2 cellular contexts compared by ENCODE assay signal in the genomic region with DNA sequence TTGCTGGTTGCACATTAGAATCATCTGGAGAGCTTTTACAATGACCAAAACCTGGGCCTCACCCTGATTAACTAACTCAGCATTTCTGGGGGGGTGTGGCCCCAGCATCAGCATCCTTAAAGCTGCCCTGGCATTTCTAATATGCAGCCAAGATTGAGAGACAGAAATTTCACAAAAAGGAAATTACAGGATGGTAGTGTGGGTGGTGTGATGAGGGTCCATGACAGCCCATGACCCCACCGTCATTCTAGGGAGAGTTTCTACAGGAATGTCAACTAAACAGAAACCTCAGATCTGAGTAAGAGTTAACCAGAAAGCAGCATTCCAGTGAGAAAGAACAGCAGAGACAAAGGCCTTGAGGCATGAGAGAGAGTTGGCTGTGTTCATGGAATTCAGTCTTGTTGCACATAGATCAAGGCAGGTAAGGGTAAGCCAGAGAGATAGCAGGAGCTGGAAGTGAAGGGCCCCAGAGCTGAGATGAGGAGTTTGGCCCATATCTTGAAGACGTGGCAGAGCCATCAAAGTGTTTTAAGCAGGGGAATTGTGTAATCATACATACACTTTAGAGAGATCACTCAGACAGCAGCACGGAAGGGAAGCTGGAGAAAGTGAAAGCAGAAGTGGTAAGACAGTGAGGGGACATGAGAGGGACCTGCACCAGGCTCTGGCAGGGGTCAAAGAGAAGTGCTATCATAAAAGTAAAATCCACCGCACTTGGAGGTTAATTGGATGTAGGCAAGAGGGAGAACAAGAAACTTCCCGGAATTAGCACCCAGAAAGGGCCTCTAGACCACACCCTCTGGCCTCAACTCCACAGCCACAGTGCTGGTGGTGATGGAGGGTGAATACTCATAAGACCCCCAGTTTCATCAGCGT.
TF ChIP-seq lines count a peak whose summit lies in the region.

No MANE protein-coding gene starts in this region.

TF ChIP-seq in GM12878, 131 proteins besides CTCF, POLR2A, EP300 and RAD21 (continues in another document):
- TF ChIP-seq IRF4 (IDR thresholded peaks at IDR 0.05; ENCODE audit: low read depth, low read length), result 0 out of 2 replicates have a peak, but pooled peaks have one; percentile 39
- peak; percentile 20; the same call in 1 of the 2 replicates for TF ChIP-seq GABPA (IDR thresholded peaks at IDR 0.05; ENCODE audit: low read depth)
- 0 out of 4 replicates have a peak, but pooled peaks of 1 of the 2 experiments have one; percentile 27 for TF ChIP-seq CEBPB (IDR thresholded peaks at IDR 0.05; ENCODE audit: borderline replicate concordance in 1 of 2, low read depth in 2 of 2, low read length in 2 of 2)
- TF ChIP-seq NFYA (IDR thresholded peaks at IDR 0.05; ENCODE audit: borderline replicate concordance, low read depth, low read length), result no peak
- TF ChIP-seq ZBED1 (IDR thresholded peaks at IDR 0.05; ENCODE audit: borderline replicate concordance), result no peak
- TF ChIP-seq NBN (IDR thresholded peaks at IDR 0.05), result peak; percentile 51
- no peak for TF ChIP-seq POLR2AphosphoS2 (IDR thresholded peaks at IDR 0.05; ENCODE audit: low read depth, low read length)
- TF ChIP-seq TAF1 (IDR thresholded peaks at IDR 0.05; ENCODE audit: borderline replicate concordance, low read depth, low read length), result peak; percentile 56; the same call in 1 of the 2 replicates
- TF ChIP-seq, protein P1, sequence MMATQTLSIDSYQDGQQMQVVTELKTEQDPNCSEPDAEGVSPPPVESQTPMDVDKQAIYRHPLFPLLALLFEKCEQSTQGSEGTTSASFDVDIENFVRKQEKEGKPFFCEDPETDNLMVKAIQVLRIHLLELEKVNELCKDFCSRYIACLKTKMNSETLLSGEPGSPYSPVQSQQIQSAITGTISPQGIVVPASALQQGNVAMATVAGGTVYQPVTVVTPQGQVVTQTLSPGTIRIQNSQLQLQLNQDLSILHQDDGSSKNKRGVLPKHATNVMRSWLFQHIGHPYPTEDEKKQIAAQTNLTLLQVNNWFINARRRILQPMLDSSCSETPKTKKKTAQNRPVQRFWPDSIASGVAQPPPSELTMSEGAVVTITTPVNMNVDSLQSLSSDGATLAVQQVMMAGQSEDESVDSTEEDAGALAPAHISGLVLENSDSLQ (IDR thresholded peaks at IDR 0.05), result peak; percentile 67
- 0 out of 2 replicates have a peak, but pooled peaks have one; percentile 54 for TF ChIP-seq BCL11A (IDR thresholded peaks at IDR 0.05; ENCODE audit: low read depth, low read length)
- TF ChIP-seq, protein P2, sequence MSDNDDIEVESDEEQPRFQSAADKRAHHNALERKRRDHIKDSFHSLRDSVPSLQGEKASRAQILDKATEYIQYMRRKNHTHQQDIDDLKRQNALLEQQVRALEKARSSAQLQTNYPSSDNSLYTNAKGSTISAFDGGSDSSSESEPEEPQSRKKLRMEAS (IDR thresholded peaks at IDR 0.05; ENCODE audit: low read depth, low read length), result no peak
- TF ChIP-seq NFXL1 (IDR thresholded peaks at IDR 0.05; ENCODE audit: borderline replicate concordance), result no peak
- TF ChIP-seq BHLHE40 (IDR thresholded peaks at IDR 0.05; ENCODE audit: borderline replicate concordance in 1 of 2, low read depth in 2 of 2, low read length in 1 of 2), result peak in 1 of 2 experiments; percentile 26; a peak in 1 of 4 replicates
- no peak for TF ChIP-seq ZZZ3 (IDR thresholded peaks at IDR 0.05; ENCODE audit: control insufficient read depth, insufficient read length, low read depth)
- no peak for TF ChIP-seq FOS (IDR thresholded peaks at IDR 0.05; ENCODE audit: borderline replicate concordance, extremely low read depth, insufficient read length)
- TF ChIP-seq DPF2 (IDR thresholded peaks at IDR 0.05), result peak; percentile 83; the same call in 1 of the 2 replicates
- no peak for TF ChIP-seq MEF2A (IDR thresholded peaks at IDR 0.05; ENCODE audit: insufficient read depth, low read depth, low read length)
- TF ChIP-seq HCFC1 (IDR thresholded peaks at IDR 0.05; ENCODE audit: low read length), result peak; percentile 11; the same call in 1 of the 2 replicates
- peak; percentile 62 for TF ChIP-seq ATF7 (IDR thresholded peaks at IDR 0.05; ENCODE audit: low read depth)
- peak; percentile 87 for TF ChIP-seq IKZF1 (conservative IDR thresholded peaks at IDR 0.05)
- TF ChIP-seq TBL1XR1 (IDR thresholded peaks at IDR 0.05; ENCODE audit: low read depth, low read length), result 0 out of 2 replicates have a peak, but pooled peaks have one; percentile 17
- peak; percentile 69 to 76; a peak in 2 of 4 replicates for TF ChIP-seq IKZF2 (IDR thresholded peaks at IDR 0.05)
- TF ChIP-seq, protein P3, sequence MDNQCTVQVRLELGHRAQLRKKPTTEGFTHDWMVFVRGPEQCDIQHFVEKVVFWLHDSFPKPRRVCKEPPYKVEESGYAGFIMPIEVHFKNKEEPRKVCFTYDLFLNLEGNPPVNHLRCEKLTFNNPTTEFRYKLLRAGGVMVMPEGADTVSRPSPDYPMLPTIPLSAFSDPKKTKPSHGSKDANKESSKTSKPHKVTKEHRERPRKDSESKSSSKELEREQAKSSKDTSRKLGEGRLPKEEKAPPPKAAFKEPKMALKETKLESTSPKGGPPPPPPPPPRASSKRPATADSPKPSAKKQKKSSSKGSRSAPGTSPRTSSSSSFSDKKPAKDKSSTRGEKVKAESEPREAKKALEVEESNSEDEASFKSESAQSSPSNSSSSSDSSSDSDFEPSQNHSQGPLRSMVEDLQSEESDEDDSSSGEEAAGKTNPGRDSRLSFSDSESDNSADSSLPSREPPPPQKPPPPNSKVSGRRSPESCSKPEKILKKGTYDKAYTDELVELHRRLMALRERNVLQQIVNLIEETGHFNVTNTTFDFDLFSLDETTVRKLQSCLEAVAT (IDR thresholded peaks at IDR 0.05), result 0 out of 2 replicates have a peak, but pooled peaks have one; percentile 38
- peak; percentile 60; the same call in 1 of the 2 replicates for TF ChIP-seq MTA2 (IDR thresholded peaks at IDR 0.05; ENCODE audit: low read depth)
- TF ChIP-seq CHD4 (IDR thresholded peaks at IDR 0.05), result no peak
- peak; percentile 63; the same call in 1 of the 2 replicates for TF ChIP-seq RUNX3 (IDR thresholded peaks at IDR 0.05; ENCODE audit: low read length)
- TF ChIP-seq, protein P4, sequence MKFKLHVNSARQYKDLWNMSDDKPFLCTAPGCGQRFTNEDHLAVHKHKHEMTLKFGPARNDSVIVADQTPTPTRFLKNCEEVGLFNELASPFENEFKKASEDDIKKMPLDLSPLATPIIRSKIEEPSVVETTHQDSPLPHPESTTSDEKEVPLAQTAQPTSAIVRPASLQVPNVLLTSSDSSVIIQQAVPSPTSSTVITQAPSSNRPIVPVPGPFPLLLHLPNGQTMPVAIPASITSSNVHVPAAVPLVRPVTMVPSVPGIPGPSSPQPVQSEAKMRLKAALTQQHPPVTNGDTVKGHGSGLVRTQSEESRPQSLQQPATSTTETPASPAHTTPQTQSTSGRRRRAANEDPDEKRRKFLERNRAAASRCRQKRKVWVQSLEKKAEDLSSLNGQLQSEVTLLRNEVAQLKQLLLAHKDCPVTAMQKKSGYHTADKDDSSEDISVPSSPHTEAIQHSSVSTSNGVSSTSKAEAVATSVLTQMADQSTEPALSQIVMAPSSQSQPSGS (IDR thresholded peaks at IDR 0.05; ENCODE audit: low read length), result peak; percentile 17; the same call in 1 of the 2 replicates

TF ChIP-seq in liver, 16 proteins besides CTCF, POLR2A, EP300 and RAD21:
- TF ChIP-seq RXRA (IDR thresholded peaks at IDR 0.05) (no peak), GABPA (IDR thresholded peaks at IDR 0.05 in 1 of 2, conservative IDR thresholded peaks at IDR 0.05 in 1 of 2) (peak in 1 of 2 donors; percentile 48), SP1 (IDR thresholded peaks at IDR 0.05) (peak; percentile 27)
